Comparison of ENCODE assay signal across 8 cellular contexts in genomic region chr1:39816431-39817090, GRCh38. TPM values are rescaled to one million over a fixed set of nuclear protein-coding genes. Genes with fewer than 3 reads are reported as not detected.
A peak's percentile ranks its signal among the peaks of the same experiment; 100 is the strongest.
DNase-seq lines count a peak whose midpoint lies in the region; ATAC-seq and TF ChIP-seq lines count a peak whose summit lies in the region.

No MANE protein-coding gene starts in this region.

- TF ChIP-seq POLR2A in testis (IDR thresholded peaks at IDR 0.05): no peak

- H3K27ac Mint-ChIP-seq in naive B cell: peak overlapping the region in 4 of 6 donors; percentile 37 to 88 (median 60)

- H3K4me3 ChIP-seq in HL-60 (replicated peaks; ENCODE audit: insufficient read depth, low read length) (no peak overlapping the region), epithelial cell of proximal tubule (ENCODE audit: low read depth, low read length) (no peak overlapping the region), testis (no peak overlapping the region)

- H3K4me3 Mint-ChIP-seq in naive B cell: peak overlapping the region; percentile 27 to 91 (median 72)

- peak; percentile 47 for ATAC-seq in GM21360 (IDR thresholded peaks at IDR 0.05; ENCODE audit: unreplicated experiment)
- ATAC-seq in naive B cell (ENCODE audit: low read depth in 2 of 2): peak; percentile 44 to 48

- H3K27ac ChIP-seq in HL-60 (replicated peaks) (no peak overlapping the region), testis (no peak overlapping the region)

- H3K9me3 Mint-ChIP-seq in naive B cell: no peaks in the 10 kb centered on the region

- H3K36me3 ChIP-seq in testis (ENCODE audit: low read depth, missing control alignments): no peaks in the 10 kb centered on the region

- peaks cover 0 to 10% (median 8%) of the 10 kb centered on the region in 3 donors for H3K27me3 Mint-ChIP-seq in naive B cell

- H3K4me1 ChIP-seq in testis: no peaks in the 10 kb centered on the region

- WGBS in testis, 2 donors: 14 to 26% methylated on average over 11 of the region's 11 CpGs

- peak; percentile 81 for TF ChIP-seq CTCF in HL-60 (IDR thresholded peaks at IDR 0.05; ENCODE audit: insufficient read depth, low read length)
- TF ChIP-seq CTCF in epithelial cell of proximal tubule (conservative IDR thresholded peaks at IDR 0.05; ENCODE audit: low read depth, low read length): peak; percentile 81
- TF ChIP-seq CTCF in testis (IDR thresholded peaks at IDR 0.05): peak; percentile 85 to 97 (median 96)

- no peaks in the 10 kb centered on the region for H3K9me3 ChIP-seq in testis

- peaks cover 10 to 17% (median 11%) of the 10 kb centered on the region in 3 donors for H3K4me1 Mint-ChIP-seq in naive B cell

- intact Hi-C loops in testis (cut with DNase I; ENCODE audit: low total_unique reads): loop anchor here (5.0 kb wide), 1 partner anchor 86 kb away; the partner anchor contains the start of gene MYCL

- peak; percentile 65 for DNase-seq in DMS114 treated with DMSO at 0.1 percent for 48 hours (lab: John Stamatoyannopoulos, UW; ENCODE audit: unreplicated experiment)
- peak; percentile 52 to 68 for DNase-seq in HL-60 (ENCODE audit: low read depth in 1 of 2, low spot score in 1 of 2)
- DNase-seq in NOMO-1 treated with dmso at 0.1 percent for 144 hours (lab: John Stamatoyannopoulos, UW; ENCODE audit: unreplicated experiment): peak; percentile 69
- peak; percentile 15 for DNase-seq in activated T-cell treated with anti-CD3 and anti-CD28 coated beads for 48 hours (ENCODE audit: low read depth)
- no peak for DNase-seq in epithelial cell of proximal tubule (ENCODE audit: low read depth)
- peak; percentile 48 for DNase-seq in naive B cell
- DNase-seq in testis: peak; percentile 82

- H3K36me3 Mint-ChIP-seq in naive B cell: no peaks in the 10 kb centered on the region

- no peaks in the 10 kb centered on the region for H3K27me3 ChIP-seq in HL-60 (ENCODE audit: insufficient read depth, poor library complexity, severe bottlenecking)
- no peaks in the 10 kb centered on the region for H3K27me3 ChIP-seq in testis

RNA-seq across cellular contexts. Expression of gene BMP8B, which starts 27.9 kb away (rescaled TPM):
- total RNA-seq in epithelial cell of proximal tubule: 0.58 and 1.9 TPM in 2 replicates
- under 1 TPM in 4 of 6 donors, not detected in 2; 0.09 to 0.84 (median 0.31) TPM for polyA plus RNA-seq in naive B cell (ENCODE audit: low read depth in 6 of 6)
- total RNA-seq in testis: 1 to 10 TPM; 5.5 to 5.6 TPM
- 4.4 TPM for polyA plus RNA-seq in testis (ENCODE audit: insufficient read depth, low read depth, low replicate concordance)

RNA-seq across cellular contexts. Expression of gene OXCT2, which starts 45.4 kb away (rescaled TPM):
- 12.4 and 15.0 TPM in 2 replicates for total RNA-seq in epithelial cell of proximal tubule
- polyA plus RNA-seq in naive B cell (ENCODE audit: low read depth in 6 of 6): 1 to 10 TPM in 1 of 6 donors, under 1 TPM in 2, not detected in 3; 0.47 to 2.3 (median 0.92) TPM
- total RNA-seq in testis: 10 to 100 TPM; 28.6 to 90.0 TPM
- 78.8 TPM for polyA plus RNA-seq in testis (ENCODE audit: insufficient read depth, low read depth, low replicate concordance)
